8 cellular contexts compared by ENCODE assay signal in the genomic region with DNA sequence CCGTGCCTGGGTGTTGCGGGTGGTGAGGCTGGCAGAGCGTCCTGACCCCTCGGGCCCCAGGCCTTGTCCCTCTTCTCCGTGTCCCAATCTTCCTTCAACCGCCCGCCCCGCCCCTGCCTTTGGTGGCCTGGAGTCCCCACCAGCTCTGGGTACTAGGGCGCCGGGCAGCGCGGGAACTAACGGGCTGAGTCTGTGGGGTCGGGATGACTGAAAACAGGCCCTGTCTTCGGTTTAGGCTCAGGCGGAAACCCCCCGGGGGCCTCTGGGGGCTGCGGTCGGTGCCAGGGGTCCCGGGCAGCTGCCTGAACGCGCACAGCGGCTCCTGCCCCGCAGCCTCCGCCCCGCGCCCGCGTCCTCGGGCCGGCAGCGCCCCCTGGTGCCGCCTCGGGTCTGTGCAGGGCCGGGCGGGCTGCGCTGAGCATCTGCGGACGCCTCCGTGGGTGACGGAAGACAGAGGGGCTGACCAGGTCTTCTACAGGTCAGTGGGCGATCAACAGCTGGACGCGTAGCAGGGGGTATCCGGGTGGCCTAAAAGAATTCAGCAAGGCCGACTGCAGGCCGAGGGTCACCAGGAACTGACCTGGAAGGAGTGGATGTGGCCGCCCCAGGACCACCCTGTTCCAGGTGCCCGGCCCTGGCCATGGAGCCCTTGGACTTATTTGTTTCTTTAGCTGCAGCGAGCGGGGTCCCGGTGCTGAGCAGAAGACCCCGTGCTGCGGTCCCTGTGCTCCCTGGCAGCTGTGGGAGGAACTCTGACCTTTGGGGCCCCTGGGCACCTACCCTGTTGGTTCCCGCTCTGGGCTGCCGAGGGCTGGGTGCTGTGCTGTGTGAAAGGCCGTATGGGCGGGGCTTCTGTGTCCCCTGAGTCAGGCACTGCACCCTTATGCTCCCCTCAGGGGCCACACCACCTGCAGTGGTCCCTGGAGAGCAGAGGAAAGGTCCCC.
DNase-seq lines count a peak whose midpoint lies in the region; ATAC-seq, FAIRE-seq and TF ChIP-seq lines count a peak whose summit lies in the region.
"Not testable (repeated sequence)": the region's sequence is repeated elsewhere in the genome, so short reads cannot be mapped to it uniquely, and the experiment has no call there.

No MANE protein-coding gene starts in this region.

- not testable (repeated sequence) for H3K9me3 ChIP-seq in CD8-positive, alpha-beta memory T cell (ENCODE audit: low read length); kidney (ENCODE audit: control insufficient read depth in 1 of 2, low read length in 2 of 2)

- peaks cover 30 to 67% of the 10 kb centered on the region in 2 donors for H3K27me3 Mint-ChIP-seq in CD8-positive, alpha-beta memory T cell
- H3K27me3 Mint-ChIP-seq in activated CD4-positive, alpha-beta memory T cell treated with anti-CD3 and anti-CD28 coated beads for 36 hours: peaks cover 37% of the 10 kb centered on the region

- H3K4me3 Mint-ChIP-seq in CD8-positive, alpha-beta memory T cell: peak overlapping the region in 2 of 7 donors; percentile 41 to 55
- H3K4me3 Mint-ChIP-seq in activated CD4-positive, alpha-beta memory T cell treated with anti-CD3 and anti-CD28 coated beads for 36 hours: not testable (repeated sequence)

- not testable (repeated sequence) for H3K27ac Mint-ChIP-seq in CD8-positive, alpha-beta memory T cell; activated CD4-positive, alpha-beta memory T cell treated with anti-CD3 and anti-CD28 coated beads for 36 hours

- H3K36me3 Mint-ChIP-seq in CD8-positive, alpha-beta memory T cell; activated CD4-positive, alpha-beta memory T cell treated with anti-CD3 and anti-CD28 coated beads for 36 hours: not testable (repeated sequence)

- ATAC-seq in GM19463 (IDR thresholded peaks at IDR 0.05; ENCODE audit: unreplicated experiment): peak; percentile 89
- peak; percentile 76 for ATAC-seq in HG02973 (IDR thresholded peaks at IDR 0.05; ENCODE audit: unreplicated experiment)

- peak; percentile 10 for TF ChIP-seq CTCF in kidney (IDR thresholded peaks at IDR 0.05; ENCODE audit: borderline replicate concordance, extremely low read depth, insufficient read depth)

- FAIRE-seq in kidney (lab: Jason Lieb, UNC): not testable (repeated sequence)

- DNase-seq in CD8-positive, alpha-beta memory T cell: peak in 4 of 5 donors; percentile 24 to 52 (median 44)
- DNase-seq in NCI-H1417 (lab: John Stamatoyannopoulos, UW) (peak; percentile 6 to 63 (median 51)), kidney (peak; percentile 73)
- peak; percentile 56 for DNase-seq in activated CD4-positive, alpha-beta memory T cell treated with anti-CD3 and anti-CD28 coated beads for 36 hours
- DNase-seq in central memory CD4-positive, alpha-beta T cell: peak; percentile 23
- DNase-seq in stimulated activated CD4-positive, alpha-beta T cell treated with anti-CD3 and anti-CD28 coated beads, Interleukin-15, amount 100 ng/mL, for 24 hours: peak; percentile 51

- H3K27me3 ChIP-seq in CD8-positive, alpha-beta memory T cell (ENCODE audit: insufficient read depth, low read length, poor library complexity, severe bottlenecking): not testable (repeated sequence)

- not testable (repeated sequence) for H3K36me3 ChIP-seq in CD8-positive, alpha-beta memory T cell (ENCODE audit: insufficient read depth, low read length); kidney (ENCODE audit: control insufficient read depth in 1 of 2, insufficient read depth in 2 of 2, low read length in 2 of 2)

- not testable (repeated sequence) for H3K9me3 Mint-ChIP-seq in CD8-positive, alpha-beta memory T cell; activated CD4-positive, alpha-beta memory T cell treated with anti-CD3 and anti-CD28 coated beads for 36 hours

- not testable (repeated sequence) for H3K9ac ChIP-seq in kidney (ENCODE audit: low read length in 2 of 2)

- POLR2A ChIA-PET in CD8-positive, alpha-beta memory T cell (lab: Charles Lee); activated CD4-positive, alpha-beta memory T cell treated with anti-CD3 and anti-CD28 coated beads for 36 hours (lab: Charles Lee): not testable (repeated sequence)

- CTCF ChIA-PET in CD8-positive, alpha-beta memory T cell (lab: Charles Lee): interaction anchor here (1.2 to 2.1 kb wide), 6 partner anchors 9 to 485 kb away, joined by 3 to 10 read pairs (median 5); no protein-coding TSS in a partner anchor
- CTCF ChIA-PET in activated CD4-positive, alpha-beta memory T cell treated with anti-CD3 and anti-CD28 coated beads for 36 hours (lab: Charles Lee): interaction anchor here (1.0 to 2.3 kb wide), 6 partner anchors 9 to 274 kb away, joined by 3 to 20 read pairs (median 4); no protein-coding TSS in a partner anchor

- H3K4me3 ChIP-seq in CD8-positive, alpha-beta memory T cell (ENCODE audit: low read length); kidney (ENCODE audit: low read length in 2 of 2): not testable (repeated sequence)

- not testable (repeated sequence) for H3K4me1 ChIP-seq in CD8-positive, alpha-beta memory T cell (ENCODE audit: insufficient read depth, low read length); kidney (ENCODE audit: control insufficient read depth in 1 of 2, insufficient read depth in 1 of 2, low read depth in 1 of 2, low read length in 2 of 2)

- H3K4me1 Mint-ChIP-seq in CD8-positive, alpha-beta memory T cell; activated CD4-positive, alpha-beta memory T cell treated with anti-CD3 and anti-CD28 coated beads for 36 hours (ENCODE audit: low read depth): not testable (repeated sequence)

- not testable (repeated sequence) for H3K27ac ChIP-seq in CD8-positive, alpha-beta memory T cell (ENCODE audit: low read depth, low read length); kidney (ENCODE audit: low read depth in 2 of 2, low read length in 2 of 2)

- intact Hi-C loops in activated CD4-positive, alpha-beta memory T cell treated with anti-CD3 and anti-CD28 coated beads for 36 hours (cut with micrococcal nuclease); kidney (cut with DNase I): not testable (repeated sequence)

Comparison
In these comparisons a context has a peak if more than half of its experiments do, and no peak if none do; other contexts are left out.
1. DNase-seq: peak in every context shown above with its lines; median percentile 73 in kidney; 56 in activated CD4-positive, alpha-beta memory T cell treated with anti-CD3 and anti-CD28 coated beads for 36 hours; 51 in NCI-H1417; 51 in stimulated activated CD4-positive, alpha-beta T cell treated with anti-CD3 and anti-CD28 coated beads, Interleukin-15, amount 100 ng/mL, for 24 hours; 44 in CD8-positive, alpha-beta memory T cell; 23 in central memory CD4-positive, alpha-beta T cell.